Comparison of ENCODE assay signal across 7 cellular contexts in the genomic region with DNA sequence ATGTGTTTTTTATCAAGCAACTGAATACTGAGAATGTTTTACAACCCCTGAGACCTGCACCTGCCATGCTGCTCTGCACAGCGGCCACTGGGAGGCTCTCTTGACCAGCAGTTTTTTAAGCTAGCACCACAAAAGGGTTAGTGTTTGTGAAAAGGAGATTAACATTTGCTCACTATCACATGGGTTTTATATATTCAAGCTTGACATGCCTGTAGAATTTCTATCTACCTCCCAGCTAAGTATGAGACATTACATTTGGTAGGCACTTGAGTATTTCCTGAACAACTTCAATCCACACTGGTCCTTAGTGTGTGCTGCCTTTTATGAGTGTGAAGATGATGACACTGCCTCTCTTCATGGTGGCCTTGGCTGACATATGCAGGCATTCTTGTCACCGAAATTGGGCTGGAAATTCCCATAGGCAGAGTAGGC.
DNase-seq lines count a peak whose midpoint lies in the region; FAIRE-seq and TF ChIP-seq lines count a peak whose summit lies in the region.

No MANE protein-coding gene starts in this region.

- H3K27ac ChIP-seq in brain microvascular endothelial cell = no peak overlapping the region

- DNase-seq in NAMALWA (ENCODE audit: low spot score) = peak; percentile 63
- peak; percentile 4 for DNase-seq in brain microvascular endothelial cell
- peak; percentile 63 for DNase-seq in midbrain (lab: John Stamatoyannopoulos, UW)
- no peak for DNase-seq in NOMO-1 (lab: John Stamatoyannopoulos, UW; ENCODE audit: unreplicated experiment in 2 of 2)
- no peak for DNase-seq in GM12892 (ENCODE audit: insufficient read length)
- DNase-seq in activated CD8-positive, alpha-beta memory T cell treated with anti-CD3 and anti-CD28 coated beads, Interleukin-2, amount 50 U/mL, for 4 hours = no peak

- TF ChIP-seq POLR2A in GM12892 (IDR thresholded peaks at IDR 0.05; ENCODE audit: low read depth, low read length) = no peak

- no peak overlapping the region for H3K4me3 ChIP-seq in brain microvascular endothelial cell (ENCODE audit: low read depth, low read length)

- FAIRE-seq in GM12892 (lab: Jason Lieb, UNC) = no peak

- TF ChIP-seq CTCF in GM12872 (IDR thresholded peaks at IDR 0.05; ENCODE audit: insufficient read depth, low read depth, low read length) (peak; percentile 39; the same call in 2 of the 3 replicates), brain microvascular endothelial cell (IDR thresholded peaks at IDR 0.05; ENCODE audit: low read depth, low read length, missing control alignments) (peak; percentile 78)

- no peaks in the 10 kb centered on the region for H3K27me3 ChIP-seq in brain microvascular endothelial cell (replicated peaks)

- H3K36me3 ChIP-seq in brain microvascular endothelial cell (replicated peaks) = no peaks in the 10 kb centered on the region

- in situ Hi-C loops in brain microvascular endothelial cell (cut with HindIII; ENCODE audit: low pct_ligation_motif_present, low sequenced_read_pairs) = no loop called here

Comparison
In these comparisons a context has a peak if more than half of its experiments do, and no peak if none do; other contexts are left out.
1. DNase-seq: peak in NAMALWA (single experiment), brain microvascular endothelial cell (single experiment) and midbrain (single experiment); none in NOMO-1 (0 of 2), GM12892 (single experiment) and activated CD8-positive, alpha-beta memory T cell treated with anti-CD3 and anti-CD28 coated beads, Interleukin-2, amount 50 U/mL, for 4 hours (single experiment).